12 cellular contexts compared by ENCODE assay signal in the genomic region with DNA sequence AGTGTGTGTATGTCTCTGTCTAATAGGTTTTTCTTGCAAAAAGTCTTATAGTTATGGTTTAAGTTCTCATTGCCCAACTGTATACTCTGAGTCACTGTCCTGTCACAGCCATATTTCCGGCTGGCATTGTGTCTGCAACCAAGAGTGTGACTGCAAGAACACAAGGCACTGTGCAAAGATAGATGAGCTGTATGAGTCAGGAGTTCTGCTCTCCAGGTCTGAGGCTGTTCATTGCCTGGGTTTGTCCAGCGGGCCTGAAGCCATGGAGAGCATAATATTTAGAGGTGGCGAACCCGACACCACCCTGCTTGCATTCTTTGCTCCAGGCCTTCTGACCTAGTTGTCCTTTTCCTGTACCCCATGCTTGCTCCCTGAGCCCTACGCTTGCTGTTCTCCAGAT. TPM values are rescaled to one million over a fixed set of nuclear protein-coding genes. Genes with fewer than 3 reads are reported as not detected.
DNase-seq lines count a peak whose midpoint lies in the region; ATAC-seq and TF ChIP-seq lines count a peak whose summit lies in the region.
"Had no signal": no experiment of that assay in that cellular context is flagged by ENCODE, and none has a peak within 500 bp of the region (broad histone marks: within the 10 kb centered on the region; RNA-seq: fewer than 3 reads in every experiment).

No MANE protein-coding gene starts in this region.

- no peak overlapping the region for H3K4me3 Mint-ChIP-seq in chondrocyte (ENCODE audit: unreplicated experiment)

- H3K27ac ChIP-seq in osteoblast (ENCODE audit: low read depth, low read length) (peak overlapping the region; percentile 81), ascending aorta (no peak overlapping the region)
- H3K27ac ChIP-seq: colonic mucosa had no signal

- H3K4me3 ChIP-seq in osteoblast (ENCODE audit: insufficient read depth, low read length) = peak overlapping the region; percentile 6
- no peak overlapping the region for H3K4me3 ChIP-seq in ascending aorta
- H3K4me3 ChIP-seq: colonic mucosa had no signal

- H3K27me3 ChIP-seq in osteoblast (ENCODE audit: insufficient read depth, low read length) (no peaks in the 10 kb centered on the region), ascending aorta (no peaks in the 10 kb centered on the region)
- H3K27me3 ChIP-seq: colonic mucosa had no signal

- H3K9me3 ChIP-seq in osteoblast (ENCODE audit: low read depth, low read length) = no peaks in the 10 kb centered on the region
- no peaks in the 10 kb centered on the region for H3K9me3 ChIP-seq in ascending aorta
- H3K9me3 ChIP-seq: colonic mucosa had no signal

- TF ChIP-seq CTCF in chondrocyte (IDR thresholded peaks at IDR 0.05) = no peak
- no peak for TF ChIP-seq CTCF in osteoblast (IDR thresholded peaks at IDR 0.05; ENCODE audit: extremely low read depth, low read depth, low read length)
- no peak for TF ChIP-seq CTCF in ascending aorta (IDR thresholded peaks at IDR 0.05)

- peak overlapping the region; percentile 59 for H3K4me2 ChIP-seq in osteoblast (ENCODE audit: insufficient read depth, low read length)

- H3K36me3 Mint-ChIP-seq in chondrocyte (ENCODE audit: low read depth) = no peaks in the 10 kb centered on the region

- H3K4me1 ChIP-seq in osteoblast (ENCODE audit: insufficient read depth, low read length) = peaks cover 23% of the 10 kb centered on the region
- no peaks in the 10 kb centered on the region for H3K4me1 ChIP-seq in ascending aorta
- H3K4me1 ChIP-seq: colonic mucosa had no signal

- no peaks in the 10 kb centered on the region for H3K79me2 ChIP-seq in osteoblast (ENCODE audit: insufficient read depth, low read length)

- H3K27ac Mint-ChIP-seq in chondrocyte (ENCODE audit: unreplicated experiment) = peak overlapping the region; percentile 45

- H3K36me3 ChIP-seq in osteoblast (ENCODE audit: insufficient read depth, low read length) (no peaks in the 10 kb centered on the region), ascending aorta (no peaks in the 10 kb centered on the region)
- H3K36me3 ChIP-seq: colonic mucosa had no signal

- no peaks in the 10 kb centered on the region for H4K20me1 ChIP-seq in osteoblast (ENCODE audit: insufficient read depth, low read length)

- peaks cover 3% of the 10 kb centered on the region for H3K9me3 Mint-ChIP-seq in chondrocyte (ENCODE audit: low read depth)

- peak; percentile 61 for DNase-seq in DMS53 treated with DMSO at 0.1 percent for 48 hours (lab: John Stamatoyannopoulos, UW; ENCODE audit: unreplicated experiment)
- peak; percentile 98 for DNase-seq in NOMO-1 treated with DMSO at 0.1 percent for 48 hours (lab: John Stamatoyannopoulos, UW; ENCODE audit: unreplicated experiment)
- DNase-seq in chondrocyte (ENCODE audit: low spot score) = no peak
- DNase-seq in osteoblast (ENCODE audit: insufficient read length, low spot score, missing footprints) = peak; percentile 84
- DNase-seq in ascending aorta (ENCODE audit: low spot score in 2 of 2) = no peak
- DNase-seq in nucleus accumbens (lab: John Stamatoyannopoulos, UW) = no peak
- no peak for DNase-seq in putamen (ENCODE audit: low spot score)
- DNase-seq: activated CD4-positive, alpha-beta T cell treated with anti-CD3 and anti-CD28 coated beads for 1 hour; colonic mucosa; mesendoderm; NCI-H2081 treated with DMSO at 0.1 percent for 48 hours had no signal

- ATAC-seq in HG02981 (IDR thresholded peaks at IDR 0.05; ENCODE audit: unreplicated experiment) = no peak

- intact Hi-C loops in ascending aorta (cut with DNase I) = no loop called here

- no peaks in the 10 kb centered on the region for H3K27me3 Mint-ChIP-seq in chondrocyte (ENCODE audit: low read depth)

- peaks cover 13% of the 10 kb centered on the region for H3K4me1 Mint-ChIP-seq in chondrocyte (ENCODE audit: low read depth)

- peak overlapping the region; percentile 84 for H2AFZ ChIP-seq in osteoblast (ENCODE audit: low read length)

RNA-seq across cellular contexts. Expression of a gene that starts 50.9 kb away (rescaled TPM):
- total RNA-seq in chondrocyte (1.5 to 2.6 TPM (median 2.1 TPM) in 3 replicates), osteoblast (3.6 and 9.7 TPM in 2 replicates), ascending aorta (not detected)

Comparison
In these comparisons a context has a peak if more than half of its experiments do, and no peak if none do; other contexts are left out.
1. DNase-seq: peak in DMS53 treated with DMSO at 0.1 percent for 48 hours (single experiment), NOMO-1 treated with DMSO at 0.1 percent for 48 hours (single experiment) and osteoblast (single experiment); none in chondrocyte (single experiment), ascending aorta (0 of 2), nucleus accumbens (0 of 56) and putamen (single experiment).